8 cellular contexts compared by ENCODE assay signal in genomic region chr3:50525987-50526386, GRCh38. TPM values are rescaled to one million over a fixed set of nuclear protein-coding genes. Genes with fewer than 3 reads are reported as not detected.
DNase-seq lines count a peak whose midpoint lies in the region; ATAC-seq and TF ChIP-seq lines count a peak whose summit lies in the region.

No MANE protein-coding gene starts in this region.

- H3K4me1 Mint-ChIP-seq in GM23338: peaks cover 53% of the 10 kb centered on the region
- H3K4me1 Mint-ChIP-seq in stimulated activated memory B cell treated with anti-CD40 and anti-IgM and Interleukin-4, amounts not matched to agents 10 μg/mL and 1 μg/mL and 100 μg/mL, for 72 hours: no peaks in the 10 kb centered on the region

- H3K79me2 ChIP-seq in GM23338 (replicated peaks; ENCODE audit: insufficient read depth): no peaks in the 10 kb centered on the region

- H3K4me1 ChIP-seq in GM23338 (ENCODE audit: insufficient read depth) (peaks cover 34% of the 10 kb centered on the region), left lung (no peaks in the 10 kb centered on the region), esophagus muscularis mucosa (peaks cover 0 to 7% (median 0%) of the 10 kb centered on the region in 4 donors)

- no peaks in the 10 kb centered on the region for H4K20me1 ChIP-seq in GM23338 (replicated peaks; ENCODE audit: insufficient read depth)

- no peak for TF ChIP-seq POLR2A in esophagus muscularis mucosa (IDR thresholded peaks at IDR 0.05; ENCODE audit: low read depth)

- no peak overlapping the region for H2AFZ ChIP-seq in GM23338

- no peaks in the 10 kb centered on the region for H3K9me3 Mint-ChIP-seq in GM23338
- H3K9me3 Mint-ChIP-seq in activated naive CD4-positive, alpha-beta T cell treated with anti-CD3 and anti-CD28 coated beads, Interleukin-2, amount 50 U/mL, for 72 hours: no peaks in the 10 kb centered on the region
- H3K9me3 Mint-ChIP-seq in stimulated activated memory B cell treated with anti-CD40 and anti-IgM and Interleukin-4, amounts not matched to agents 10 μg/mL and 1 μg/mL and 100 μg/mL, for 72 hours: no peaks in the 10 kb centered on the region

- no peak for TF ChIP-seq EP300 in esophagus muscularis mucosa (IDR thresholded peaks at IDR 0.05)

- no peaks in the 10 kb centered on the region for H3K9me2 ChIP-seq in GM23338 (ENCODE audit: insufficient read depth)

- H3K4me3 Mint-ChIP-seq in GM23338: no peak overlapping the region; the same call in 2 of the 3 replicates
- no peak overlapping the region for H3K4me3 Mint-ChIP-seq in stimulated activated memory B cell treated with anti-CD40 and anti-IgM and Interleukin-4, amounts not matched to agents 10 μg/mL and 1 μg/mL and 100 μg/mL, for 72 hours

- H3K36me3 Mint-ChIP-seq in GM23338 (ENCODE audit: low read depth): no peaks in the 10 kb centered on the region
- H3K36me3 Mint-ChIP-seq in activated naive CD4-positive, alpha-beta T cell treated with anti-CD3 and anti-CD28 coated beads, Interleukin-2, amount 50 U/mL, for 72 hours: no peaks in the 10 kb centered on the region
- H3K36me3 Mint-ChIP-seq in stimulated activated memory B cell treated with anti-CD40 and anti-IgM and Interleukin-4, amounts not matched to agents 10 μg/mL and 1 μg/mL and 100 μg/mL, for 72 hours: no peaks in the 10 kb centered on the region

- H3K4me2 ChIP-seq in GM23338: no peak overlapping the region

- H3K36me3 ChIP-seq in GM23338 (ENCODE audit: insufficient read depth) (no peaks in the 10 kb centered on the region; the same call in 1 of the 2 replicates), left lung (no peaks in the 10 kb centered on the region), esophagus muscularis mucosa (no peaks in the 10 kb centered on the region)

- no peaks in the 10 kb centered on the region for H3F3A ChIP-seq in GM23338 (replicated peaks; ENCODE audit: low read depth)

- H3K9me3 ChIP-seq in left lung (no peaks in the 10 kb centered on the region), esophagus muscularis mucosa (no peaks in the 10 kb centered on the region)

- peak; percentile 92 for DNase-seq in GM23338 (ENCODE audit: low spot score)
- peak; percentile 88 for DNase-seq in RPMI8226
- peak; percentile 63 to 73 for DNase-seq in activated naive CD4-positive, alpha-beta T cell treated with anti-CD3 and anti-CD28 coated beads, Interleukin-2, amount 50 U/mL, for 72 hours (ENCODE audit: low spot score in 2 of 2)
- peak; percentile 79 to 85 for DNase-seq in left lung
- DNase-seq in Ammon's horn (ENCODE audit: low spot score): no peak
- no peak for DNase-seq in NCI-H1694 (lab: John Stamatoyannopoulos, UW)
- no peak for DNase-seq in esophagus muscularis mucosa (ENCODE audit: extremely low spot score)

- peak; percentile 84 for ATAC-seq in GM23338
- peak; percentile 90 to 92 for ATAC-seq in activated naive CD4-positive, alpha-beta T cell treated with anti-CD3 and anti-CD28 coated beads, Interleukin-2, amount 50 U/mL, for 72 hours
- peak; percentile 89 for ATAC-seq in left lung
- peak; percentile 62 for ATAC-seq in stimulated activated memory B cell treated with anti-CD40 and anti-IgM and Interleukin-4, amounts not matched to agents 10 μg/mL and 1 μg/mL and 100 μg/mL, for 72 hours

- WGBS in esophagus muscularis mucosa: 52% methylated on average over 6 of the region's 6 CpGs

- H3K27ac ChIP-seq in GM23338 (ENCODE audit: low read depth) (no peak overlapping the region), left lung (no peak overlapping the region), esophagus muscularis mucosa (replicated peaks in 1 of 4) (no peak overlapping the region)

- intact Hi-C loops in left lung (cut with DNase I) (no loop called here), esophagus muscularis mucosa (cut with DNase I) (no loop called here)

- peaks cover 14% of the 10 kb centered on the region for H3K27me3 ChIP-seq in GM23338 (ENCODE audit: insufficient read depth)
- peaks cover 0 to 18% of the 10 kb centered on the region in 2 donors for H3K27me3 ChIP-seq in left lung
- H3K27me3 ChIP-seq in esophagus muscularis mucosa: peaks cover 0 to 47% (median 0%) of the 10 kb centered on the region in 4 donors

- peak overlapping the region; percentile 54; the same call in 1 of the 2 replicates for H3K27ac Mint-ChIP-seq in GM23338
- H3K27ac Mint-ChIP-seq in activated naive CD4-positive, alpha-beta T cell treated with anti-CD3 and anti-CD28 coated beads, Interleukin-2, amount 50 U/mL, for 72 hours: no peak overlapping the region
- H3K27ac Mint-ChIP-seq in stimulated activated memory B cell treated with anti-CD40 and anti-IgM and Interleukin-4, amounts not matched to agents 10 μg/mL and 1 μg/mL and 100 μg/mL, for 72 hours: no peak overlapping the region

- peaks cover 30% of the 10 kb centered on the region for H3K27me3 Mint-ChIP-seq in GM23338 (ENCODE audit: insufficient read depth, low read depth, poor library complexity)
- H3K27me3 Mint-ChIP-seq in stimulated activated memory B cell treated with anti-CD40 and anti-IgM and Interleukin-4, amounts not matched to agents 10 μg/mL and 1 μg/mL and 100 μg/mL, for 72 hours: peaks cover 50% of the 10 kb centered on the region

- TF ChIP-seq CTCF in GM23338 (conservative IDR thresholded peaks at IDR 0.05; ENCODE audit: low read depth in 2 of 2): no peak
- no peak for TF ChIP-seq CTCF in left lung (IDR thresholded peaks at IDR 0.05)
- TF ChIP-seq CTCF in esophagus muscularis mucosa (IDR thresholded peaks at IDR 0.05): no peak

- H3K4me3 ChIP-seq in GM23338: no peak overlapping the region
- no peak overlapping the region for H3K4me3 ChIP-seq in left lung
- H3K4me3 ChIP-seq in esophagus muscularis mucosa: no peak overlapping the region

RNA-seq across cellular contexts. Expression of gene CACNA2D2, which starts 22.6 kb away (rescaled TPM):
- 10.3 and 11.4 TPM in 2 replicates for total RNA-seq in GM23338 (2014; rRNA removed; shearing (Covaris generic))
- 4.7 and 5.4 TPM in 2 replicates for polyA plus RNA-seq in GM23338 (2016; fragmentation: Nextera tagmentation; extraction: Ambion mirVana)
- 1 to 10 TPM; 2.4 to 3.0 TPM for total RNA-seq in activated naive CD4-positive, alpha-beta T cell treated with anti-CD3 and anti-CD28 coated beads, Interleukin-2, amount 50 U/mL, for 72 hours
- 10 to 100 TPM; 51.4 to 86.6 TPM for total RNA-seq in left lung
- total RNA-seq in esophagus muscularis mucosa: 1 to 10 TPM in 2 of 4 donors, under 1 TPM in 2; 0.84 to 2.8 (median 1.1) TPM

RNA-seq across cellular contexts. Expression of gene C3orf18, which starts 41.6 kb away (rescaled TPM):
- total RNA-seq in GM23338 (2014; rRNA removed; shearing (Covaris generic)): 7.7 and 10.3 TPM in 2 replicates
- polyA plus RNA-seq in GM23338 (2016; fragmentation: Nextera tagmentation; extraction: Ambion mirVana): 2.4 TPM in 2 replicates
- 10 to 100 TPM; 21.4 to 42.4 TPM for total RNA-seq in activated naive CD4-positive, alpha-beta T cell treated with anti-CD3 and anti-CD28 coated beads, Interleukin-2, amount 50 U/mL, for 72 hours
- total RNA-seq in left lung (1 to 10 TPM; 6.2 to 6.6 TPM), esophagus muscularis mucosa (10 to 100 TPM; 13.6 to 23.8 (median 18.9) TPM)

RNA-seq across cellular contexts. Expression of gene HEMK1, which starts 43.3 kb away (rescaled TPM):
- 5.6 and 8.5 TPM in 2 replicates for total RNA-seq in GM23338 (2014; rRNA removed; shearing (Covaris generic))
- 10.1 and 11.0 TPM in 2 replicates for polyA plus RNA-seq in GM23338 (2016; fragmentation: Nextera tagmentation; extraction: Ambion mirVana)
- 10 to 100 TPM; 69.7 to 74.6 TPM for total RNA-seq in activated naive CD4-positive, alpha-beta T cell treated with anti-CD3 and anti-CD28 coated beads, Interleukin-2, amount 50 U/mL, for 72 hours
- total RNA-seq in left lung (10 to 100 TPM; 24.0 to 27.6 TPM), esophagus muscularis mucosa (10 to 100 TPM in 1 of 4 donors, 1 to 10 TPM in 3; 4.6 to 10.6 (median 6.3) TPM)

Comparison
In these comparisons a context has a peak if more than half of its experiments do, and no peak if none do; other contexts are left out.
1. DNase-seq: peak in GM23338 (single experiment), RPMI8226 (single experiment), activated naive CD4-positive, alpha-beta T cell treated with anti-CD3 and anti-CD28 coated beads, Interleukin-2, amount 50 U/mL, for 72 hours (2 of 2) and left lung (2 of 2); none in Ammon's horn (single experiment), NCI-H1694 (single experiment) and esophagus muscularis mucosa (single experiment).
2. Peak in every context shown above with its lines, with median percentiles within 50 percentile points of each other: ATAC-seq.